10 cellular contexts compared by ENCODE assay signal in the genomic region with DNA sequence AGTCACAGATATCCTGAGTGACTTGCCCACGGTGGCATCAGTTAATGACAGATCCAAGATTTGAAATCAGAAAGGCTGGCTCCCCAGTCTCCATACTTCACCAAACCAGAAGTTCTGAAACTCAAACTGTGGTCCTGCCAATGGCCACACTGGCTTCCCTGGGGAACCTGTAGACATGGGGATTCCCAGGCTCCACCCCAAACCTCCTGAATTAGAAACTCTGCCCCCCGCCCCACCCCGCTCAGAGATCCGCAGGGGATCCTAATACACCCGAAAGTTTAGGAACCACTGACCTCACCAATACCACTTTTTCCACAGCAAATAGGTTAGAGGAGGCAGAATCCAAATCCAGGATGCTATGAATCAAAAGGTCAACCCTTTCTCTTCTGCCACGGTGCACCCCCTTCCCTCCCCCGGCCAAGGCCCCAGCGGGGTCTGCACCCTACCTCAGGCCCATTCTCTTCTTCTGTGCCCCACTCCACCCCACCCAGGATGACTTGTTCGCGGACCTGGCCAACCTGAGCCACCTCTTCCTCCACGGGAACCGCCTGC. TPM values are rescaled to one million over a fixed set of nuclear protein-coding genes. Genes with fewer than 3 reads are reported as not detected.
DNase-seq lines count a peak whose midpoint lies in the region; ATAC-seq and TF ChIP-seq lines count a peak whose summit lies in the region.
"Had no signal": no experiment of that assay in that cellular context is flagged by ENCODE, and none has a peak within 500 bp of the region (broad histone marks: within the 10 kb centered on the region; RNA-seq: fewer than 3 reads in every experiment).

No MANE protein-coding gene starts in this region.

- no peak overlapping the region for H4K5ac ChIP-seq in mesendoderm (ENCODE audit: low read length)

- no peak overlapping the region for H2BK120ac ChIP-seq in mesendoderm (ENCODE audit: low read depth, low read length)

- peak overlapping the region; percentile 39 for H3K9ac ChIP-seq in mesendoderm (ENCODE audit: low read length)

- peak overlapping the region; percentile 56 for H3K4me2 ChIP-seq in mesendoderm (ENCODE audit: low read length)

- no peaks in the 10 kb centered on the region for H3K79me1 ChIP-seq in mesendoderm (ENCODE audit: low read length)

- H3K4ac ChIP-seq in mesendoderm (ENCODE audit: low read depth, low read length) = no peak overlapping the region

- no peak overlapping the region for H2BK15ac ChIP-seq in mesendoderm (replicated peaks; ENCODE audit: low read depth)

- peaks cover 6% of the 10 kb centered on the region for H3K4me1 ChIP-seq in mesendoderm (ENCODE audit: control insufficient read depth, low read depth, low read length)

- peaks cover 43% of the 10 kb centered on the region for H3K4me1 Mint-ChIP-seq in stimulated activated naive CD8-positive, alpha-beta T cell treated with anti-CD3 and anti-CD28 coated beads, Interleukin-15, Interleukin-2, amounts not matched to agents 100 ng/mL and 50 ng/mL, for 24 hours (ENCODE audit: low read depth)
- H3K4me1 Mint-ChIP-seq in activated naive CD8-positive, alpha-beta T cell treated with anti-CD3 and anti-CD28 coated beads for 36 hours = peaks cover 37% of the 10 kb centered on the region

- no peaks in the 10 kb centered on the region for H3K36me3 Mint-ChIP-seq in stimulated activated naive CD8-positive, alpha-beta T cell treated with anti-CD3 and anti-CD28 coated beads, Interleukin-15, Interleukin-2, amounts not matched to agents 100 ng/mL and 50 ng/mL, for 24 hours (ENCODE audit: low read depth)
- H3K36me3 Mint-ChIP-seq in activated naive CD8-positive, alpha-beta T cell treated with anti-CD3 and anti-CD28 coated beads for 36 hours = no peaks in the 10 kb centered on the region

- no peaks in the 10 kb centered on the region for H3K9me3 Mint-ChIP-seq in stimulated activated naive CD8-positive, alpha-beta T cell treated with anti-CD3 and anti-CD28 coated beads, Interleukin-15, Interleukin-2, amounts not matched to agents 100 ng/mL and 50 ng/mL, for 24 hours
- no peaks in the 10 kb centered on the region for H3K9me3 Mint-ChIP-seq in activated naive CD8-positive, alpha-beta T cell treated with anti-CD3 and anti-CD28 coated beads for 36 hours

- DNase-seq in stimulated activated naive CD8-positive, alpha-beta T cell treated with anti-CD3 and anti-CD28 coated beads, Interleukin-15, Interleukin-2, amounts not matched to agents 100 U/mL and 50 U/mL, for 24 hours = no peak
- DNase-seq in activated naive CD8-positive, alpha-beta T cell treated with anti-CD3 and anti-CD28 coated beads for 36 hours = no peak
- no peak for DNase-seq in mesendoderm
- DNase-seq in SKM-1 treated with dmso at 0.1 percent for 144 hours (lab: John Stamatoyannopoulos, UW; ENCODE audit: unreplicated experiment) = no peak
- DNase-seq in GDM1 (lab: John Stamatoyannopoulos, UW) = no peak
- DNase-seq: DND-41; effector CD4-positive, alpha-beta T cell had no signal

- peak overlapping the region; percentile 76 for H3K56ac ChIP-seq in mesendoderm (ENCODE audit: low read length)

- H3K4me3 ChIP-seq in mesendoderm (ENCODE audit: low read length) = no peak overlapping the region

- H3K23ac ChIP-seq in mesendoderm (ENCODE audit: low read length) = no peak overlapping the region

- no peak for TF ChIP-seq POLR2A in GM18505 (IDR thresholded peaks at IDR 0.05; ENCODE audit: borderline replicate concordance, extremely low read depth, insufficient read depth, insufficient read length)

- no peak for ATAC-seq in stimulated activated naive CD8-positive, alpha-beta T cell treated with anti-CD3 and anti-CD28 coated beads, Interleukin-15, Interleukin-2, amounts not matched to agents 100 U/mL and 50 U/mL, for 24 hours
- ATAC-seq in GM18505 (IDR thresholded peaks at IDR 0.05; ENCODE audit: unreplicated experiment) (no peak), SK-N-SH treated with all-trans-retinoic acid at 6 μM for 48 hours (no peak)

- no peaks in the 10 kb centered on the region for H3K36me3 ChIP-seq in mesendoderm (ENCODE audit: control insufficient read depth, insufficient read depth, low read length)

- no CpG with 5 or more reads among the region's 12 CpGs for WGBS in mesendoderm (ENCODE audit: extremely low coverage, insufficient coverage, low lambda C conversion rate)

- peak overlapping the region; percentile 74 for H3K27ac Mint-ChIP-seq in stimulated activated naive CD8-positive, alpha-beta T cell treated with anti-CD3 and anti-CD28 coated beads, Interleukin-15, Interleukin-2, amounts not matched to agents 100 ng/mL and 50 ng/mL, for 24 hours
- H3K27ac Mint-ChIP-seq in activated naive CD8-positive, alpha-beta T cell treated with anti-CD3 and anti-CD28 coated beads for 36 hours = peak overlapping the region; percentile 72

- H2BK5ac ChIP-seq in mesendoderm (ENCODE audit: low read length) = no peak overlapping the region

- no peak overlapping the region for H3K18ac ChIP-seq in mesendoderm (ENCODE audit: low read length)

- H3K79me2 ChIP-seq in mesendoderm (ENCODE audit: control insufficient read depth, insufficient read depth, low read length) = no peaks in the 10 kb centered on the region

- H3K4me3 Mint-ChIP-seq in stimulated activated naive CD8-positive, alpha-beta T cell treated with anti-CD3 and anti-CD28 coated beads, Interleukin-15, Interleukin-2, amounts not matched to agents 100 ng/mL and 50 ng/mL, for 24 hours = peak overlapping the region; percentile 76
- H3K4me3 Mint-ChIP-seq in activated naive CD8-positive, alpha-beta T cell treated with anti-CD3 and anti-CD28 coated beads for 36 hours = peak overlapping the region; percentile 81

- peaks cover 17% of the 10 kb centered on the region for H3K27me3 ChIP-seq in mesendoderm (ENCODE audit: insufficient read depth, low read length, poor library complexity)

- H3K27me3 Mint-ChIP-seq in stimulated activated naive CD8-positive, alpha-beta T cell treated with anti-CD3 and anti-CD28 coated beads, Interleukin-15, Interleukin-2, amounts not matched to agents 100 ng/mL and 50 ng/mL, for 24 hours = peaks cover 10% of the 10 kb centered on the region
- H3K27me3 Mint-ChIP-seq in activated naive CD8-positive, alpha-beta T cell treated with anti-CD3 and anti-CD28 coated beads for 36 hours = peaks cover 5% of the 10 kb centered on the region

- no peak overlapping the region for H4K8ac ChIP-seq in mesendoderm (ENCODE audit: low read depth, low read length)

- H3K27ac ChIP-seq in mesendoderm (ENCODE audit: low read depth, low read length) = no peak overlapping the region

- no peak overlapping the region for H2AK5ac ChIP-seq in mesendoderm (ENCODE audit: low read length)

TF ChIP-seq in SK-N-SH treated with all-trans-retinoic acid at 6 μM for 48 hours, 23 proteins besides CTCF, POLR2A, EP300 and RAD21 (continues in another document):
- TF ChIP-seq TOX (CRISPR knock-in tag; IDR thresholded peaks at IDR 0.05; ENCODE audit: borderline replicate concordance) (no peak), OSR1 (CRISPR knock-in tag; IDR thresholded peaks at IDR 0.05) (no peak), GLIS3 (CRISPR knock-in tag; IDR thresholded peaks at IDR 0.05) (no peak), PPARA (CRISPR knock-in tag; IDR thresholded peaks at IDR 0.05; ENCODE audit: borderline replicate concordance) (no peak), ZFP3 (CRISPR knock-in tag; IDR thresholded peaks at IDR 0.05) (no peak), ZNF8 (CRISPR knock-in tag; IDR thresholded peaks at IDR 0.05) (no peak), ESRRG (CRISPR knock-in tag; IDR thresholded peaks at IDR 0.05) (no peak), SNAI2 (CRISPR knock-in tag; IDR thresholded peaks at IDR 0.05) (no peak), TSHZ2 (CRISPR knock-in tag; IDR thresholded peaks at IDR 0.05) (no peak)

RNA-seq across cellular contexts. Expression of gene RTN4RL2, which starts 15.4 kb away (rescaled TPM):
- under 1 TPM; 0.43 to 0.44 TPM for total RNA-seq in activated naive CD8-positive, alpha-beta T cell treated with anti-CD3 and anti-CD28 coated beads for 36 hours
- polyA plus RNA-seq in mesendoderm (2013, experiment 1 of 2) = 4.2 TPM
- polyA plus RNA-seq in mesendoderm (2013, experiment 2 of 2) = 4.5 TPM

RNA-seq across cellular contexts. Expression of gene SLC43A1, which starts 39.8 kb away (rescaled TPM):
- total RNA-seq in activated naive CD8-positive, alpha-beta T cell treated with anti-CD3 and anti-CD28 coated beads for 36 hours = 10 to 100 TPM; 36.8 to 37.1 TPM
- 11.1 TPM for polyA plus RNA-seq in mesendoderm (2013, experiment 1 of 2)
- 10.7 TPM for polyA plus RNA-seq in mesendoderm (2013, experiment 2 of 2)

RNA-seq across cellular contexts. Expression of gene SLC43A3, which starts 48.8 kb away (rescaled TPM):
- total RNA-seq in activated naive CD8-positive, alpha-beta T cell treated with anti-CD3 and anti-CD28 coated beads for 36 hours = 100 to 1,000 TPM; 331 to 348 TPM
- polyA plus RNA-seq in mesendoderm (2013, experiment 1 of 2) = 28.3 TPM
- polyA plus RNA-seq in mesendoderm (2013, experiment 2 of 2) = 29.2 TPM

RNA-seq across cellular contexts. Expression of gene TIMM10, which starts 54.8 kb away (rescaled TPM):
- total RNA-seq in activated naive CD8-positive, alpha-beta T cell treated with anti-CD3 and anti-CD28 coated beads for 36 hours = 100 to 1,000 TPM; 134 to 137 TPM
- polyA plus RNA-seq in mesendoderm (2013, experiment 1 of 2) = 168 TPM
- polyA plus RNA-seq in mesendoderm (2013, experiment 2 of 2) = 163 TPM
